3 cellular contexts compared by ENCODE assay signal in genomic region chr19:7645656-7646425, GRCh38.
TF ChIP-seq lines count a peak whose summit lies in the region.

No MANE protein-coding gene starts in this region.

TF ChIP-seq in SK-N-SH, 30 proteins besides CTCF, POLR2A, EP300 and RAD21:
- TF ChIP-seq EZH2phosphoT487 (IDR thresholded peaks at IDR 0.05; ENCODE audit: borderline replicate concordance, low read depth) (no peak), POLR2AphosphoS5 (IDR thresholded peaks at IDR 0.05; ENCODE audit: low read depth, low read length) (no peak), CHD2 (IDR thresholded peaks at IDR 0.05; ENCODE audit: low read length, partially characterized antibody) (no peak), ELF1 (IDR thresholded peaks at IDR 0.05) (no peak), JUND (IDR thresholded peaks at IDR 0.05) (no peak), RXRA (IDR thresholded peaks at IDR 0.05; ENCODE audit: borderline replicate concordance, low read depth) (no peak), RCOR1 (IDR thresholded peaks at IDR 0.05; ENCODE audit: low read length) (no peak), FOXM1 (IDR thresholded peaks at IDR 0.05; ENCODE audit: low read depth) (no peak), ZBTB33 (IDR thresholded peaks at IDR 0.05; ENCODE audit: borderline replicate concordance, low read depth) (no peak), GATA2 (CRISPR knock-in tag; IDR thresholded peaks at IDR 0.05) (no peak), MXI1 (IDR thresholded peaks at IDR 0.05; ENCODE audit: low read depth, low read length) (no peak)

TF ChIP-seq in SK-N-SH treated with all-trans-retinoic acid at 6 μM for 48 hours, 23 proteins besides CTCF, POLR2A, EP300 and RAD21:
- TF ChIP-seq ZFP3 (CRISPR knock-in tag; IDR thresholded peaks at IDR 0.05) (no peak), ESRRG (CRISPR knock-in tag; IDR thresholded peaks at IDR 0.05) (no peak), OSR1 (CRISPR knock-in tag; IDR thresholded peaks at IDR 0.05) (no peak), GLIS3 (CRISPR knock-in tag; IDR thresholded peaks at IDR 0.05) (no peak), TCF4 (CRISPR knock-in tag; IDR thresholded peaks at IDR 0.05; ENCODE audit: borderline replicate concordance) (no peak), ZC3H10 (CRISPR knock-in tag; IDR thresholded peaks at IDR 0.05) (no peak), ZFP30 (CRISPR knock-in tag; IDR thresholded peaks at IDR 0.05) (no peak), PATZ1 (CRISPR knock-in tag; IDR thresholded peaks at IDR 0.05; ENCODE audit: borderline replicate concordance) (no peak), TOX (CRISPR knock-in tag; IDR thresholded peaks at IDR 0.05; ENCODE audit: borderline replicate concordance) (no peak), PPARA (CRISPR knock-in tag; IDR thresholded peaks at IDR 0.05; ENCODE audit: borderline replicate concordance) (no peak), ZNF565 (CRISPR knock-in tag; conservative IDR thresholded peaks at IDR 0.05; ENCODE audit: low read depth) (no peak), SNAI2 (CRISPR knock-in tag; IDR thresholded peaks at IDR 0.05) (no peak)

TF ChIP-seq in GM12878, 131 proteins besides CTCF, POLR2A, EP300 and RAD21:
- TF ChIP-seq RBBP5 (conservative IDR thresholded peaks at IDR 0.05) (no peak), PBX3 (IDR thresholded peaks at IDR 0.05; ENCODE audit: insufficient replicate concordance, low read depth, low read length) (no peak), JUND (IDR thresholded peaks at IDR 0.05; ENCODE audit: low read depth, low read length) (no peak), SMARCA5 (IDR thresholded peaks at IDR 0.05) (no peak)
